In the genomic region with DNA sequence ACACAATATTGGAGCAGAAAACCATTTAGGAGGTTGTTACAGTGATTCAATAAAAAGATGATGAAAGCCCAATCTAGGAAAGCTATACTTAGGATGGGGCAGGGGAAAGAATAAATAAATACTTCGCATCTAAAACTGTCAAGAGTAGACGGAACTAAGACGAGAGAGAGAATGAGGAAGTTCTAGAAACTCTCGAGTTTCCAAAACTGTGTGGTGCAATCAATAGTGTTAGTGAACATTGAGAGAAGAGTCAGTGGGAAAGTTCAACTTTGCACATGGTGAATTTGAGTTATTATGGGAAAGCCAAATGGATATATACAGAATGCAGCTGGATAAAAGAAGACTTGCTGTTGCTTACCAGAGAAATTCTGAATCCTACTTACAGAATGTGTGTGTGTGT, we compare ENCODE assay signal across 20 cellular contexts.
"Had no signal": no experiment of that assay in that cellular context is flagged by ENCODE, and none has a peak within 500 bp of the region (broad histone marks: within the 10 kb centered on the region; RNA-seq: fewer than 3 reads in every experiment).

No MANE protein-coding gene starts in this region.

- H3K36me3 ChIP-seq: brain microvascular endothelial cell, left ventricle myocardium inferior, right lobe of liver, thoracic aorta, uterus had no signal

- H3K9me3 ChIP-seq: left ventricle myocardium inferior, right lobe of liver, thoracic aorta, uterus had no signal

- H3K4me3 ChIP-seq: coronary artery, dorsolateral prefrontal cortex, left ventricle myocardium inferior, right lobe of liver, thoracic aorta, uterus had no signal

- H3K27ac ChIP-seq: brain microvascular endothelial cell, dorsolateral prefrontal cortex, right lobe of liver, thoracic aorta had no signal

- ATAC-seq: activated CD8-positive, alpha-beta T cell treated with anti-CD3 and anti-CD28 coated beads for 36 hours; activated T-cell treated with anti-CD3 and anti-CD28 coated beads, Interleukin-2, amount 50 U/mL, for 4 hours; activated T-helper 17 cell treated with anti-CD3 and anti-CD28 coated beads, Interleukin-2, amount 50 U/mL, for 72 hours; stimulated activated naive CD8-positive, alpha-beta T cell treated with anti-CD3 and anti-CD28 coated beads, Interleukin-15, Interleukin-2, amounts not matched to agents 100 U/mL and 50 U/mL, for 24 hours had no signal

- H3K4me1 ChIP-seq: right lobe of liver, uterus had no signal

- H3K27me3 ChIP-seq: brain microvascular endothelial cell, dorsolateral prefrontal cortex, right lobe of liver, uterus had no signal

- DNase-seq: activated CD4-positive, alpha-beta T cell treated with anti-CD3 and anti-CD28 coated beads for 1 hour; activated CD4-positive, alpha-beta T cell treated with anti-CD3 and anti-CD28 coated beads, Interleukin-2, amount 10 ng/mL, durations not matched to agents 7 days and 5 days; activated CD8-positive, alpha-beta T cell treated with anti-CD3 and anti-CD28 coated beads for 36 hours; activated gamma-delta T cell treated with Interleukin-2 at 50 U/mL for 16 hours; activated naive CD4-positive, alpha-beta T cell treated with anti-CD3 and anti-CD28 coated beads, Interleukin-2, amount 50 U/mL, for 16 hours; activated T-cell treated with anti-CD3 and anti-CD28 coated beads, Interleukin-2, amount 50 U/mL, for 4 hours; amniotic stem cell; brain microvascular endothelial cell; dorsolateral prefrontal cortex; effector memory CD4-positive, alpha-beta T cell; left ventricle myocardium inferior; right lobe of liver; stimulated activated CD4-positive, alpha-beta T cell treated with anti-CD3 and anti-CD28 coated beads, Interleukin-12 subunit alpha, Interleukin-12 subunit beta, amount 100 ng/mL, for 4 hours; stimulated activated CD4-positive, alpha-beta T cell treated with anti-CD3 and anti-CD28 coated beads, Interleukin-4, amount 100 ng/mL, for 1 hour; stimulated activated naive CD8-positive, alpha-beta T cell treated with anti-CD3 and anti-CD28 coated beads, Interleukin-15, Interleukin-2, amounts not matched to agents 100 U/mL and 50 U/mL, for 24 hours; trophoblast cell; uterus had no signal
